In the genomic region with DNA sequence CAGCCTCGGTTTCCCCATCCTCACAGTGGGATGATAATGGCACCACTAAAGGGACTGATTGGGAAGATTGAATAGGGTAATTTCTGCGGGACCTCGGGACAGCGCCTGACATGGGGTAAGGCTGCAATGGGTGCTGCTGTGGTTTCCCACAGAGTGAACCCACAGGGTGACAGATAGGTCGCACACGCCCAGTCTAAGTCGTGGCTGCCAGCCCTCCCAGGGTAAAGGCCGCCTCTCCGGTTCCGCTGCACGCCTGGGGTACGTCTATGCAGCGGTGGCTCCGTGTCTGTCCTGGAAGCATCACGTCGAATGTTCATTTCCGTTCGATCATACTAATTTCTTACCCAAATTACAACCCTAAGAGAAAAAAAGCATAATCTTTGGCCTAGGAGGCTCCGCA, we compare ENCODE assay signal across 9 cellular contexts. TPM values are rescaled to one million over a fixed set of nuclear protein-coding genes. Genes with fewer than 3 reads are reported as not detected.
DNase-seq lines count a peak whose midpoint lies in the region; ATAC-seq and TF ChIP-seq lines count a peak whose summit lies in the region.
"Had no signal": no experiment of that assay in that cellular context is flagged by ENCODE, and none has a peak within 500 bp of the region (broad histone marks: within the 10 kb centered on the region; RNA-seq: fewer than 3 reads in every experiment).

No MANE protein-coding gene starts in this region.

- H3K27me3 ChIP-seq in cardiac muscle cell (peaks cover 52% of the 10 kb centered on the region), lower lobe of right lung (ENCODE audit: low read depth) (peaks cover 62% of the 10 kb centered on the region), transverse colon (peaks cover 67% of the 10 kb centered on the region)

- ATAC-seq in left ventricle myocardium superior (no peak), lower lobe of right lung (peak; percentile 11 to 25), GM21529 (IDR thresholded peaks at IDR 0.05; ENCODE audit: unreplicated experiment) (no peak), HG02981 (IDR thresholded peaks at IDR 0.05; ENCODE audit: unreplicated experiment) (no peak)

- H3K27ac ChIP-seq in cardiac muscle cell (no peak overlapping the region), lower lobe of right lung (no peak overlapping the region), transverse colon (no peak overlapping the region)

- TF ChIP-seq CTCF in cardiac muscle cell (IDR thresholded peaks at IDR 0.05; ENCODE audit: low read depth, low read length) (no peak), lower lobe of right lung (IDR thresholded peaks at IDR 0.05) (no peak), transverse colon (IDR thresholded peaks at IDR 0.05) (no peak)

- no peak for TF ChIP-seq EP300 in transverse colon (IDR thresholded peaks at IDR 0.05; ENCODE audit: low read depth)

- no peaks in the 10 kb centered on the region for H3K36me3 ChIP-seq in cardiac muscle cell
- no peaks in the 10 kb centered on the region for H3K36me3 ChIP-seq in lower lobe of right lung
- no peaks in the 10 kb centered on the region for H3K36me3 ChIP-seq in transverse colon

- intact Hi-C loops in left ventricle myocardium superior (cut with micrococcal nuclease) (loop anchor here (5.0 kb wide), 1 partner anchor 167 kb away; no protein-coding TSS in a partner anchor), lower lobe of right lung (cut with DNase I) (no loop called here), transverse colon (cut with DNase I; ENCODE audit: low total_unique reads) (no loop called here)

- H3K4me1 ChIP-seq in cardiac muscle cell (ENCODE audit: low read depth) (peaks cover 3% of the 10 kb centered on the region), lower lobe of right lung (peaks cover 33% of the 10 kb centered on the region), transverse colon (peaks cover 14 to 30% (median 20%) of the 10 kb centered on the region in 4 donors)

- peaks cover 54% of the 10 kb centered on the region for H3K27me3 Mint-ChIP-seq in activated naive CD8-positive, alpha-beta T cell treated with anti-CD3 and anti-CD28 coated beads for 36 hours

- peaks cover 5% of the 10 kb centered on the region for H3K36me3 Mint-ChIP-seq in activated naive CD8-positive, alpha-beta T cell treated with anti-CD3 and anti-CD28 coated beads for 36 hours

- H3K4me3 Mint-ChIP-seq in activated naive CD8-positive, alpha-beta T cell treated with anti-CD3 and anti-CD28 coated beads for 36 hours: peak overlapping the region; percentile 59

- WGBS in transverse colon (ENCODE audit: low coverage in 1 of 2), 2 donors: 9% methylated on average over 19 of the region's 19 CpGs; no CpG with 5 or more reads in 1 of the 2 donors

- no peaks in the 10 kb centered on the region for H3K9me3 Mint-ChIP-seq in activated naive CD8-positive, alpha-beta T cell treated with anti-CD3 and anti-CD28 coated beads for 36 hours

- peak overlapping the region; percentile 42 for H3K4me3 ChIP-seq in cardiac muscle cell
- H3K4me3 ChIP-seq in lower lobe of right lung: peak overlapping the region; percentile 58
- peak overlapping the region in 3 of 4 donors; percentile 25 to 51 (median 39) for H3K4me3 ChIP-seq in transverse colon

- peak overlapping the region; percentile 20 for H3K27ac Mint-ChIP-seq in activated naive CD8-positive, alpha-beta T cell treated with anti-CD3 and anti-CD28 coated beads for 36 hours

- H3K4me1 Mint-ChIP-seq in activated naive CD8-positive, alpha-beta T cell treated with anti-CD3 and anti-CD28 coated beads for 36 hours: peaks cover 36% of the 10 kb centered on the region

- in situ Hi-C loops in transverse colon (cut with MboI; ENCODE audit: low pct_ligation_motif_present in 1 of 4, low pct_unique_long_range_greater_than_20kb in 1 of 4, low sequenced_read_pairs in 3 of 4): loop anchor here in 3 of 4 donors (10.0 to 25.0 kb wide), 2 partner anchors 394 to 402 kb away; no protein-coding TSS in a partner anchor

- DNase-seq in cardiac muscle cell (ENCODE audit: low read depth in 1 of 2, low spot score in 1 of 2) (no peak), left ventricle myocardium superior (no peak), lower lobe of right lung (no peak), transverse colon (no peak), hypothalamus (lab: John Stamatoyannopoulos, UW) (no peak)
- DNase-seq in activated naive CD8-positive, alpha-beta T cell treated with anti-CD3 and anti-CD28 coated beads for 36 hours: peak; percentile 26

- no peaks in the 10 kb centered on the region for H3K9me3 ChIP-seq in cardiac muscle cell (ENCODE audit: low read depth)
- no peaks in the 10 kb centered on the region for H3K9me3 ChIP-seq in lower lobe of right lung
- H3K9me3 ChIP-seq in transverse colon: no peaks in the 10 kb centered on the region

- no peak for TF ChIP-seq POLR2A in transverse colon (IDR thresholded peaks at IDR 0.05)

RNA-seq across cellular contexts. Expression of a gene that starts 0.6 kb away (rescaled TPM):
- total RNA-seq in cardiac muscle cell (1.5 and 2.3 TPM in 2 replicates), left ventricle myocardium superior (2.4 TPM), lower lobe of right lung (3.7 TPM), transverse colon (not detected)
- 0.46 and 1.2 TPM in 2 replicates for polyA plus RNA-seq in cardiac muscle cell
- not detected for total RNA-seq in activated naive CD8-positive, alpha-beta T cell treated with anti-CD3 and anti-CD28 coated beads for 36 hours
- total RNA-seq: Daoy had no signal

RNA-seq across cellular contexts. Expression of a gene that starts 4.0 kb away (rescaled TPM):
- total RNA-seq in cardiac muscle cell (10.9 and 19.3 TPM in 2 replicates), left ventricle myocardium superior (19.8 TPM), lower lobe of right lung (12.3 TPM), transverse colon (10 to 100 TPM in 2 of 4 donors, 1 to 10 TPM in 2; 6.4 to 14.2 (median 9.4) TPM)
- polyA plus RNA-seq in cardiac muscle cell: 8.8 and 9.1 TPM in 2 replicates
- total RNA-seq in activated naive CD8-positive, alpha-beta T cell treated with anti-CD3 and anti-CD28 coated beads for 36 hours: 10 to 100 TPM; 41.5 to 42.2 TPM

RNA-seq across cellular contexts. Expression of a gene that starts 55.9 kb away (rescaled TPM):
- total RNA-seq in cardiac muscle cell (34.0 and 35.1 TPM in 2 replicates), left ventricle myocardium superior (22.3 TPM), lower lobe of right lung (59.3 TPM), transverse colon (10 to 100 TPM; 27.7 to 70.5 (median 48.5) TPM)
- 9.7 and 16.2 TPM in 2 replicates for polyA plus RNA-seq in cardiac muscle cell
- total RNA-seq in activated naive CD8-positive, alpha-beta T cell treated with anti-CD3 and anti-CD28 coated beads for 36 hours: 10 to 100 TPM; 34.8 to 34.9 TPM

Comparison
In these comparisons a context has a peak if more than half of its experiments do, and no peak if none do; other contexts are left out.
1. ATAC-seq: peak in lower lobe of right lung (2 of 2); none in left ventricle myocardium superior (single experiment), GM21529 (single experiment) and HG02981 (single experiment).
2. Peak in every context shown above with its lines, with median percentiles within 50 percentile points of each other: H3K4me3 ChIP-seq.